Comparison of ENCODE assay signal across 20 cellular contexts in genomic region chr17:29094101-29094708, GRCh38. TPM values are rescaled to one million over a fixed set of nuclear protein-coding genes. Genes with fewer than 3 reads are reported as not detected.
DNase-seq lines count a peak whose midpoint lies in the region; ATAC-seq and TF ChIP-seq lines count a peak whose summit lies in the region.
"Had no signal": no experiment of that assay in that cellular context is flagged by ENCODE, and none has a peak within 500 bp of the region (broad histone marks: within the 10 kb centered on the region; RNA-seq: fewer than 3 reads in every experiment).

No MANE protein-coding gene starts in this region.

- peaks cover 96 to 99% of the 10 kb centered on the region in 2 donors for H3K36me3 Mint-ChIP-seq in CD14-positive monocyte
- peaks cover 0 to 69% (median 13%) of the 10 kb centered on the region in 3 donors for H3K36me3 Mint-ChIP-seq in naive thymus-derived CD8-positive, alpha-beta T cell

- POLR2A ChIA-PET in HEK293 (lab: Yijun Ruan, JAX): interaction anchor here (1.1 kb wide), 1 partner anchor 135 kb away, joined by 4 read pairs; no protein-coding TSS in a partner anchor
- POLR2A ChIA-PET in naive thymus-derived CD8-positive, alpha-beta T cell (lab: Charles Lee): no interaction called here

- no peak overlapping the region for H3K27ac ChIP-seq in HEK293 (ENCODE audit: extremely low read depth, low read depth, low read length)
- H3K27ac ChIP-seq: GM23248 had no signal

- peak overlapping the region in 4 of 7 donors; percentile 35 to 83 (median 54) for H3K27ac Mint-ChIP-seq in CD14-positive monocyte
- H3K27ac Mint-ChIP-seq in naive thymus-derived CD8-positive, alpha-beta T cell: peak overlapping the region in 2 of 10 donors; percentile 28 to 82
- H3K27ac Mint-ChIP-seq: B cell; CD4-positive, CD25-positive, alpha-beta regulatory T cell; HFFc6 had no signal

- H3K4me1 ChIP-seq in HEK293 (ENCODE audit: control insufficient read depth, insufficient read depth, low read length): no peaks in the 10 kb centered on the region

- H3K4me3 ChIP-seq in HEK293 (ENCODE audit: low read depth, low read length): no peak overlapping the region
- H3K4me3 ChIP-seq: BLaER1 treated with 17β-estradiol and CSF1 and Interleukin-3, amounts not matched to agents 10 nM and 100 nM; GM23248 had no signal

- H3K9me3 ChIP-seq in HEK293 (ENCODE audit: control insufficient read depth, insufficient read depth, low read depth, low read length): no peaks in the 10 kb centered on the region
- H3K9me3 ChIP-seq: BLaER1 treated with 17β-estradiol and CSF1 and Interleukin-3, amounts not matched to agents 10 nM and 100 nM had no signal

- H3K27me3 Mint-ChIP-seq in CD14-positive monocyte (ENCODE audit: low read depth in 3 of 3): peaks cover 0 to 4% (median 0%) of the 10 kb centered on the region in 3 donors
- H3K27me3 Mint-ChIP-seq in naive thymus-derived CD8-positive, alpha-beta T cell: no peaks in the 10 kb centered on the region
- H3K27me3 Mint-ChIP-seq: B cell; CD4-positive, CD25-positive, alpha-beta regulatory T cell; CD8-positive, alpha-beta memory T cell had no signal

- CTCF ChIA-PET in HEK293 (lab: Yijun Ruan, JAX): interaction anchor here (0.6 to 3.8 kb wide), 5 partner anchors 13 to 141 kb away, joined by 3 to 20 read pairs (median 3); no protein-coding TSS in a partner anchor

- intact Hi-C loops in CD14-positive monocyte (cut with micrococcal nuclease): no loop called here

- TF ChIP-seq CTCF in CD14-positive monocyte (IDR thresholded peaks at IDR 0.05): no peak
- TF ChIP-seq CTCF in HEK293 (tag by site-specific recombination; IDR thresholded peaks at IDR 0.05): no peak

- no peak overlapping the region for H3K4me3 Mint-ChIP-seq in CD14-positive monocyte
- H3K4me3 Mint-ChIP-seq in naive thymus-derived CD8-positive, alpha-beta T cell: no peak overlapping the region
- H3K4me3 Mint-ChIP-seq: B cell; CD4-positive, CD25-positive, alpha-beta regulatory T cell; CD8-positive, alpha-beta memory T cell; HFFc6 had no signal

- H3K4me1 Mint-ChIP-seq in CD14-positive monocyte: no peaks in the 10 kb centered on the region
- H3K4me1 Mint-ChIP-seq in naive thymus-derived CD8-positive, alpha-beta T cell: no peaks in the 10 kb centered on the region
- H3K4me1 Mint-ChIP-seq: B cell; CD4-positive, CD25-positive, alpha-beta regulatory T cell; CD8-positive, alpha-beta memory T cell had no signal

- ATAC-seq in naive thymus-derived CD8-positive, alpha-beta T cell: no peak
- ATAC-seq in HG03439 (IDR thresholded peaks at IDR 0.05; ENCODE audit: unreplicated experiment): no peak

- H3K9me3 Mint-ChIP-seq in CD14-positive monocyte: no peaks in the 10 kb centered on the region
- no peaks in the 10 kb centered on the region for H3K9me3 Mint-ChIP-seq in naive thymus-derived CD8-positive, alpha-beta T cell
- H3K9me3 Mint-ChIP-seq: CD4-positive, CD25-positive, alpha-beta regulatory T cell; CD8-positive, alpha-beta memory T cell; HFFc6 had no signal

- H3K36me3 ChIP-seq in HEK293 (ENCODE audit: control insufficient read depth in 2 of 2, insufficient read depth in 1 of 2, low read length in 2 of 2): peaks cover 0 to 94% of the 10 kb centered on the region in 2 experiments; a peak in 1 of 3 replicates

- DNase-seq in CD14-positive monocyte (ENCODE audit: low spot score) (no peak), cerebellum (ENCODE audit: low spot score) (peak; percentile 70), myocyte (ENCODE audit: low read depth) (peak; percentile 48), RPMI8226 (no peak)
- DNase-seq in activated CD4-positive, alpha-beta T cell treated with anti-CD3 and anti-CD28 coated beads, Interleukin-2, amount 50 U/mL, for 4 hours: no peak
- no peak for DNase-seq in naive thymus-derived CD8-positive, alpha-beta T cell
- DNase-seq: CD4-positive, CD25-positive, alpha-beta regulatory T cell; CD8-positive, alpha-beta memory T cell; COR-L47; DMS 273 treated with DMSO at 0.1 percent for 48 hours; DMS53; DND-41; EL; GM23248; HCEC 1CT; HFFc6 had no signal

TF ChIP-seq in HEK293, 187 proteins besides CTCF, POLR2A, EP300 and RAD21:
- TF ChIP-seq ZNF280C (tag by site-specific recombination; IDR thresholded peaks at IDR 0.05): no peak
- no peak for TF ChIP-seq ZBTB21 (tag by site-specific recombination; IDR thresholded peaks at IDR 0.05)
- no peak for TF ChIP-seq ZFP41 (tag by site-specific recombination; IDR thresholded peaks at IDR 0.05; ENCODE audit: borderline replicate concordance)
- peak; percentile 42; the same call in 1 of the 2 replicates for TF ChIP-seq ZNF394 (tag by site-specific recombination; IDR thresholded peaks at IDR 0.05; ENCODE audit: borderline replicate concordance)
- no peak for TF ChIP-seq ZNF248 (tag by site-specific recombination; IDR thresholded peaks at IDR 0.05)
- no peak for TF ChIP-seq ELK4 (IDR thresholded peaks at IDR 0.05; ENCODE audit: borderline replicate concordance, low read depth, low read length)
TF ChIP-seq in HEK293: peak in this region for 1.

RNA-seq across cellular contexts. Expression of gene PIPOX, which starts 51.3 kb away (rescaled TPM):
- under 1 TPM in 1 of 2 donors, not detected in 1; 0.30 TPM for polyA plus RNA-seq in CD14-positive monocyte
- total RNA-seq in cerebellum (6.4 TPM), myocyte (6.4 and 17.5 TPM in 2 replicates)
- 26.1 TPM for polyA plus RNA-seq in myocyte (2012)
- total RNA-seq in naive thymus-derived CD8-positive, alpha-beta T cell: 1 to 10 TPM; 7.3 to 8.7 TPM
- polyA plus RNA-seq in naive thymus-derived CD8-positive, alpha-beta T cell: 1 to 10 TPM; 1.2 to 1.5 (median 1.3) TPM
- total RNA-seq: GM23248 had no signal
- polyA plus RNA-seq: GM23248 had no signal

Comparison
In these comparisons a context has a peak if more than half of its experiments do, and no peak if none do; other contexts are left out.
1. DNase-seq: peak in cerebellum (single experiment) and myocyte (single experiment); none in CD14-positive monocyte (single experiment), RPMI8226 (single experiment), activated CD4-positive, alpha-beta T cell treated with anti-CD3 and anti-CD28 coated beads, Interleukin-2, amount 50 U/mL, for 4 hours (0 of 2) and naive thymus-derived CD8-positive, alpha-beta T cell (0 of 10).